27 cellular contexts compared by ENCODE assay signal in genomic region chr1:101841824-101842223, GRCh38.
"Had no signal": no experiment of that assay in that cellular context is flagged by ENCODE, and none has a peak within 500 bp of the region (broad histone marks: within the 10 kb centered on the region; RNA-seq: fewer than 3 reads in every experiment).

No MANE protein-coding gene starts in this region.

- H3K27ac Mint-ChIP-seq: stimulated activated effector memory CD8-positive, alpha-beta T cell treated with anti-CD3 and anti-CD28 coated beads, Interleukin-12 subunit alpha, Interleukin-12 subunit beta, amount 100 ng/mL, for 72 hours; stimulated activated memory B cell treated with anti-CD40 and anti-IgM and Interleukin-4, amounts not matched to agents 10 μg/mL and 1 μg/mL and 100 μg/mL, for 72 hours; stimulated activated naive B cell treated with anti-CD40 and anti-IgM and Interleukin-4, amounts not matched to agents 10 μg/mL and 1 μg/mL and 100 μg/mL, for 72 hours; stimulated activated naive CD8-positive, alpha-beta T cell treated with anti-CD3 and anti-CD28 coated beads, Interleukin-15, amount 100 ng/mL, for 72 hours; stimulated activated naive CD8-positive, alpha-beta T cell treated with anti-CD3 and anti-CD28 coated beads, Interleukin-15, Interleukin-2, amounts not matched to agents 100 ng/mL and 50 ng/mL, for 24 hours; type B pancreatic cell had no signal

- H3K9me3 ChIP-seq: stomach, suprapubic skin, testis, thoracic aorta, thyroid gland, tibial artery, tibial nerve, transverse colon, upper lobe of left lung, upper lobe of right lung, uterus, vagina had no signal

- DNase-seq: stimulated activated CD4-positive, alpha-beta T cell treated with anti-CD3 and anti-CD28 coated beads, Interleukin-2, amount 100 ng/mL, for 48 hours; stimulated activated CD4-positive, alpha-beta T cell treated with anti-CD3 and anti-CD28 coated beads, Interleukin-4, amount 100 ng/mL, for 1 hour; stimulated activated CD4-positive, alpha-beta T cell treated with anti-CD3 and anti-CD28 coated beads, Interleukin-4, amount 100 ng/mL, for 24 hours; stimulated activated CD4-positive, alpha-beta T cell treated with anti-CD3 and anti-CD28 coated beads, Interleukin-4, amount 100 ng/mL, for 4 hours; stimulated activated CD8-positive, alpha-beta memory T cell treated with anti-CD3 and anti-CD28 coated beads, Interleukin-4, amount 100 ng/mL, for 48 hours; stimulated activated naive B cell treated with anti-CD40 and anti-IgM and Interleukin-4, amounts not matched to agents 10 μg/mL and 1 μg/mL and 100 μg/mL, for 72 hours; stimulated activated naive CD4-positive, alpha-beta T cell; stimulated activated naive CD4-positive, alpha-beta T cell treated with Interleukin-2 at 50 U/mL for 16 hours; stimulated activated naive CD8-positive, alpha-beta T cell treated with anti-CD3 and anti-CD28 coated beads, Interleukin-15, amount 100 ng/mL, for 72 hours; stimulated activated naive CD8-positive, alpha-beta T cell treated with anti-CD3 and anti-CD28 coated beads, Interleukin-15, Interleukin-2, amounts not matched to agents 100 U/mL and 50 U/mL, for 24 hours; stomach; substantia nigra; testis; thyroid gland; tibial artery; transverse colon; upper lobe of left lung; upper lobe of right lung; uterus had no signal

- H3K9me3 Mint-ChIP-seq: stimulated activated effector memory CD8-positive, alpha-beta T cell treated with anti-CD3 and anti-CD28 coated beads, Interleukin-12 subunit alpha, Interleukin-12 subunit beta, amount 100 ng/mL, for 72 hours; stimulated activated memory B cell treated with anti-CD40 and anti-IgM and Interleukin-4, amounts not matched to agents 10 μg/mL and 1 μg/mL and 100 μg/mL, for 72 hours; stimulated activated naive B cell treated with anti-CD40 and anti-IgM and Interleukin-4, amounts not matched to agents 10 μg/mL and 1 μg/mL and 100 μg/mL, for 72 hours; stimulated activated naive CD8-positive, alpha-beta T cell treated with anti-CD3 and anti-CD28 coated beads, Interleukin-15, amount 100 ng/mL, for 72 hours; stimulated activated naive CD8-positive, alpha-beta T cell treated with anti-CD3 and anti-CD28 coated beads, Interleukin-15, Interleukin-2, amounts not matched to agents 100 ng/mL and 50 ng/mL, for 24 hours; type B pancreatic cell had no signal

- H3K4me3 ChIP-seq: stomach, suprapubic skin, testis, thoracic aorta, thyroid gland, tibial artery, tibial nerve, transverse colon, upper lobe of left lung, upper lobe of right lung, uterus, vagina had no signal

- H3K27me3 ChIP-seq: suprapubic skin, testis, thyroid gland, tibial artery, tibial nerve, transverse colon, upper lobe of left lung, upper lobe of right lung, uterus, vagina had no signal

- H3K4me1 Mint-ChIP-seq: stimulated activated effector memory CD8-positive, alpha-beta T cell treated with anti-CD3 and anti-CD28 coated beads, Interleukin-12 subunit alpha, Interleukin-12 subunit beta, amount 100 ng/mL, for 72 hours; stimulated activated memory B cell treated with anti-CD40 and anti-IgM and Interleukin-4, amounts not matched to agents 10 μg/mL and 1 μg/mL and 100 μg/mL, for 72 hours; stimulated activated naive B cell treated with anti-CD40 and anti-IgM and Interleukin-4, amounts not matched to agents 10 μg/mL and 1 μg/mL and 100 μg/mL, for 72 hours; stimulated activated naive CD8-positive, alpha-beta T cell treated with anti-CD3 and anti-CD28 coated beads, Interleukin-15, amount 100 ng/mL, for 72 hours had no signal

- H3K4me1 ChIP-seq: suprapubic skin, testis, thyroid gland, tibial artery, tibial nerve, transverse colon, upper lobe of left lung, upper lobe of right lung, uterus, vagina had no signal

- H3K27me3 Mint-ChIP-seq: stimulated activated memory B cell treated with anti-CD40 and anti-IgM and Interleukin-4, amounts not matched to agents 10 μg/mL and 1 μg/mL and 100 μg/mL, for 72 hours had no signal

- H3K27ac ChIP-seq: stomach, suprapubic skin, testis, thoracic aorta, thyroid gland, tibial artery, tibial nerve, transverse colon, upper lobe of left lung, upper lobe of right lung, uterus, vagina had no signal

- H3K4me3 Mint-ChIP-seq: stimulated activated effector memory CD8-positive, alpha-beta T cell treated with anti-CD3 and anti-CD28 coated beads, Interleukin-12 subunit alpha, Interleukin-12 subunit beta, amount 100 ng/mL, for 72 hours; stimulated activated memory B cell treated with anti-CD40 and anti-IgM and Interleukin-4, amounts not matched to agents 10 μg/mL and 1 μg/mL and 100 μg/mL, for 72 hours; stimulated activated naive B cell treated with anti-CD40 and anti-IgM and Interleukin-4, amounts not matched to agents 10 μg/mL and 1 μg/mL and 100 μg/mL, for 72 hours; stimulated activated naive CD8-positive, alpha-beta T cell treated with anti-CD3 and anti-CD28 coated beads, Interleukin-15, amount 100 ng/mL, for 72 hours; stimulated activated naive CD8-positive, alpha-beta T cell treated with anti-CD3 and anti-CD28 coated beads, Interleukin-15, Interleukin-2, amounts not matched to agents 100 ng/mL and 50 ng/mL, for 24 hours; type B pancreatic cell had no signal

- H3K36me3 ChIP-seq: stomach, suprapubic skin, thoracic aorta, thyroid gland, tibial artery, tibial nerve, transverse colon, upper lobe of left lung, upper lobe of right lung, uterus, vagina had no signal

- ATAC-seq: stimulated activated effector memory CD8-positive, alpha-beta T cell treated with anti-CD3 and anti-CD28 coated beads, Interleukin-12 subunit alpha, Interleukin-12 subunit beta, amount 100 ng/mL, for 72 hours; stimulated activated memory B cell treated with anti-CD40 and anti-IgM and Interleukin-4, amounts not matched to agents 10 μg/mL and 1 μg/mL and 100 μg/mL, for 72 hours; stimulated activated naive B cell treated with anti-CD40 and anti-IgM and Interleukin-4, amounts not matched to agents 10 μg/mL and 1 μg/mL and 100 μg/mL, for 72 hours; stimulated activated naive CD8-positive, alpha-beta T cell treated with anti-CD3 and anti-CD28 coated beads, Interleukin-15, amount 100 ng/mL, for 72 hours; stimulated activated naive CD8-positive, alpha-beta T cell treated with anti-CD3 and anti-CD28 coated beads, Interleukin-15, Interleukin-2, amounts not matched to agents 100 U/mL and 50 U/mL, for 24 hours; upper lobe of right lung had no signal

- H3K36me3 Mint-ChIP-seq: stimulated activated effector memory CD8-positive, alpha-beta T cell treated with anti-CD3 and anti-CD28 coated beads, Interleukin-12 subunit alpha, Interleukin-12 subunit beta, amount 100 ng/mL, for 72 hours; stimulated activated memory B cell treated with anti-CD40 and anti-IgM and Interleukin-4, amounts not matched to agents 10 μg/mL and 1 μg/mL and 100 μg/mL, for 72 hours; stimulated activated naive B cell treated with anti-CD40 and anti-IgM and Interleukin-4, amounts not matched to agents 10 μg/mL and 1 μg/mL and 100 μg/mL, for 72 hours; type B pancreatic cell had no signal
